Comparison of ENCODE assay signal across 8 cellular contexts in the genomic region with DNA sequence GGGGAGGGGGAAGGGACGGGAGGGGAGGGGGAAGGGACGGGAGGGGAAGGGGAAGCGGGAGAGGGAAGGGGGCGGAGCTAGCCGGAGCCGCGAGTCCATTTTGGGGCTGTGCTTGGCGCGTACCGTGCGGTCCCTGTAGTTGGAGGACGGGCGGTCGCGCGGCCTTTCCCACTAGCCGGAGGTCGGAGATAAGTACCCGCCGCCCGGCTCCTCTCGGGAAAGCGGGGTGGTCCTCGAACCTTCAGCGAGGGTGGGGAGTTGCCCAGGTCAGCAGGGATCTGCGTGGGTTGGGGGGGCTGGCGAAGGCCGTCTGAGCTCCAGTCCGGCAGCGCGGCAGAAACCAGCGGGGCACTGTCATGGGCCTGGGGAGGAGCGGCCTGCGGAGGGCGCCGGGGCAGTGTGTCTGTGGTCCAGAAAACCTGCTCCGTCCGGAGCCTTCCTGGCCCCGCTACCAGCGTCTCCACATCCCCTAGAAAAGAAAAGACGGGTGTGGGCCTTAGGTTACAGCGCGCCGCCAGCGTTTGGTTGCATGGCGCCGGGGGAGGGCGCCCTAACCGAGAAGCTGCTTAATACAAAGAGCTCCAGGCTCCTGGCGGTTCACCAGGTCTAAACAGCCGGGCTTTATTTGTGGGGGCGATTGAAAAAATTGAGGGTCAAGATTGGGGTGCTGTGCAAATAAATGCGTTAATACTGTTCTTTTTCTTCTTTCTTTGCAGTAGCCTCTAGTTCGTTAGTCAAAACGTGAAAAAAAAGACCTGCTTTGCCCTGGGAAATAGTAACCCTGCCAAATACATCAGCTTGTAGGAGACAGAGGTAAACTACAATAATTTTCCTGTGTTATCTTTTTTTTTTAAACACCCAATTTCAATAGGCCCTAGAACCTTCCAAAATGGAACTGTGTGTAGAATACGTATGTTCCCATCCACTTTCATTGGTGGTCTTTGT. TPM values are rescaled to one million over a fixed set of nuclear protein-coding genes. Genes with fewer than 3 reads are reported as not detected.
DNase-seq lines count a peak whose midpoint lies in the region; ATAC-seq and TF ChIP-seq lines count a peak whose summit lies in the region.

A gene with protein sequence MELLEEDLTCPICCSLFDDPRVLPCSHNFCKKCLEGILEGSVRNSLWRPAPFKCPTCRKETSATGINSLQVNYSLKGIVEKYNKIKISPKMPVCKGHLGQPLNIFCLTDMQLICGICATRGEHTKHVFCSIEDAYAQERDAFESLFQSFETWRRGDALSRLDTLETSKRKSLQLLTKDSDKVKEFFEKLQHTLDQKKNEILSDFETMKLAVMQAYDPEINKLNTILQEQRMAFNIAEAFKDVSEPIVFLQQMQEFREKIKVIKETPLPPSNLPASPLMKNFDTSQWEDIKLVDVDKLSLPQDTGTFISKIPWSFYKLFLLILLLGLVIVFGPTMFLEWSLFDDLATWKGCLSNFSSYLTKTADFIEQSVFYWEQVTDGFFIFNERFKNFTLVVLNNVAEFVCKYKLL (plus strand): TSS at position 92 of the 945 bp plus-strand sequence. CDS start 14,899 bp downstream, outside the sequence.

- peak within 1 kb of the TSS; percentile 89 for H3K27ac Mint-ChIP-seq in activated naive CD4-positive, alpha-beta T cell treated with anti-CD3 and anti-CD28 coated beads, Interleukin-2, amount 50 U/mL, for 24 hours

- peak within 1 kb of the TSS; percentile 87 for H3K4me3 Mint-ChIP-seq in activated naive CD4-positive, alpha-beta T cell treated with anti-CD3 and anti-CD28 coated beads, Interleukin-2, amount 50 U/mL, for 24 hours

- no peaks in the 10 kb centered on the region for H3F3A ChIP-seq in MM.1S (ENCODE audit: insufficient read depth, low read length)
- H3F3A ChIP-seq in SK-N-SH (replicated peaks; ENCODE audit: insufficient read depth), result peaks cover 19% of the 10 kb centered on the region

- H3K9ac ChIP-seq in MM.1S (ENCODE audit: low read length), result peak within 1 kb of the TSS; percentile 86
- H3K9ac ChIP-seq in SK-N-SH, result peak within 1 kb of the TSS; percentile 99

- ATAC-seq in omental fat pad (ENCODE audit: low FRiP score), result peak; percentile 89

- peaks cover 47% of the 10 kb centered on the region for H3K4me1 Mint-ChIP-seq in activated naive CD4-positive, alpha-beta T cell treated with anti-CD3 and anti-CD28 coated beads, Interleukin-2, amount 50 U/mL, for 24 hours

- WGBS in SK-N-SH (ENCODE audit: low lambda C conversion rate), result 2% methylated on average over 23 of the region's 56 CpGs
- whole genome bisulfite sequencing in testis, 2 donors, result 1 to 2% methylated on average over 24 to 47 of the region's 56 CpGs

- no peaks in the 10 kb centered on the region for H3K36me3 ChIP-seq in MM.1S (replicated peaks; ENCODE audit: insufficient read depth, low read length)
- H3K36me3 ChIP-seq in SK-N-SH (replicated peaks in 1 of 2; ENCODE audit: control insufficient read depth in 1 of 2, insufficient read depth in 2 of 2, low read length in 1 of 2), result peaks cover 31 to 36% of the 10 kb centered on the region in 2 experiments
- no peaks in the 10 kb centered on the region for H3K36me3 ChIP-seq in testis (ENCODE audit: low read depth, missing control alignments)

- TF ChIP-seq POLR2A in testis (IDR thresholded peaks at IDR 0.05), result peak; percentile 45

- no peaks in the 10 kb centered on the region for H3K27me3 Mint-ChIP-seq in activated naive CD4-positive, alpha-beta T cell treated with anti-CD3 and anti-CD28 coated beads, Interleukin-2, amount 50 U/mL, for 24 hours

- DNase-seq in GM04503 (ENCODE audit: low read depth) (peak; percentile 47), HCEC 1CT (peak; percentile 87), MM.1S (peak; percentile 81), SK-N-SH (peak; percentile 72), globus pallidus (ENCODE audit: low spot score) (peak; percentile 94), omental fat pad (ENCODE audit: low spot score) (peak; percentile 72), testis (peak; percentile 94)

- H3K27me3 ChIP-seq in MM.1S (replicated peaks; ENCODE audit: insufficient read depth, low read length) (no peaks in the 10 kb centered on the region), SK-N-SH (ENCODE audit: insufficient read depth) (no peaks in the 10 kb centered on the region), testis (no peaks in the 10 kb centered on the region)

- H3K79me2 ChIP-seq in MM.1S (ENCODE audit: low read length), result peaks cover 13% of the 10 kb centered on the region
- H3K79me2 ChIP-seq in SK-N-SH (ENCODE audit: insufficient read depth), result peaks cover 50% of the 10 kb centered on the region

- no peaks in the 10 kb centered on the region for H3K9me3 ChIP-seq in MM.1S (replicated peaks; ENCODE audit: insufficient read depth, low read length)
- H3K9me3 ChIP-seq in SK-N-SH, result no peaks in the 10 kb centered on the region
- H3K9me3 ChIP-seq in testis, result no peaks in the 10 kb centered on the region

- no peak for TF ChIP-seq EP300 in SK-N-SH (IDR thresholded peaks at IDR 0.05; ENCODE audit: borderline replicate concordance in 1 of 2, low read depth in 1 of 2, low read length in 1 of 2)

- H2AFZ ChIP-seq in MM.1S (ENCODE audit: low read length) (peak within 1 kb of the TSS; percentile 82), SK-N-SH (ENCODE audit: low read depth) (peak within 1 kb of the TSS; percentile 87)

- peak within 1 kb of the TSS; percentile 90 for H3K27ac ChIP-seq in MM.1S (ENCODE audit: low read length)
- peak within 1 kb of the TSS; percentile 97 to 98 for H3K27ac ChIP-seq in SK-N-SH (ENCODE audit: low read depth in 2 of 2, low read length in 1 of 2)
- H3K27ac ChIP-seq in testis, result peak within 1 kb of the TSS; percentile 98 to 100

- H3K4me3 ChIP-seq in MM.1S (ENCODE audit: low read length), result peak within 1 kb of the TSS; percentile 68
- peak within 1 kb of the TSS; percentile 71 to 94 for H3K4me3 ChIP-seq in SK-N-SH (ENCODE audit: low read depth in 2 of 2, low read length in 1 of 2)
- peak within 1 kb of the TSS; percentile 94 to 95 for H3K4me3 ChIP-seq in testis

- no peaks in the 10 kb centered on the region for H3K9me2 ChIP-seq in MM.1S (replicated peaks; ENCODE audit: insufficient read depth, low read length)
- no peaks in the 10 kb centered on the region for H3K9me2 ChIP-seq in SK-N-SH

- H4K20me1 ChIP-seq in MM.1S (ENCODE audit: insufficient read depth, low read length) (no peaks in the 10 kb centered on the region), SK-N-SH (ENCODE audit: insufficient read depth) (peaks cover 6% of the 10 kb centered on the region; the same call in 1 of the 2 replicates)

- no peaks in the 10 kb centered on the region for H3K9me3 Mint-ChIP-seq in activated naive CD4-positive, alpha-beta T cell treated with anti-CD3 and anti-CD28 coated beads, Interleukin-2, amount 50 U/mL, for 24 hours

- CTCF ChIA-PET in SK-N-SH (lab: Yijun Ruan, JAX), result interaction anchor here (0.6 to 3.5 kb wide), 48 partner anchors 9 to 1069 kb away, joined by 3 to 33 read pairs (median 4); partner anchors contain the start of gene SPRYD7

- POLR2A ChIA-PET in SK-N-SH (lab: Yijun Ruan, JAX), result interaction anchor here (0.5 to 2.8 kb wide), 17 partner anchors 9 to 1225 kb away, joined by 3 to 14 read pairs (median 5); no protein-coding TSS in a partner anchor

- TF ChIP-seq CTCF in MM.1S (IDR thresholded peaks at IDR 0.05; ENCODE audit: low read length) (peak; percentile 63), SK-N-SH (IDR thresholded peaks at IDR 0.05) (peak; percentile 86), omental fat pad (IDR thresholded peaks at IDR 0.05) (no peak), testis (IDR thresholded peaks at IDR 0.05) (peak; percentile 62 to 69 (median 63))

- H3K4me2 ChIP-seq in MM.1S (ENCODE audit: low read depth, low read length), result peak within 1 kb of the TSS; percentile 78
- H3K4me2 ChIP-seq in SK-N-SH, result peak within 1 kb of the TSS; percentile 88

- peaks cover 6% of the 10 kb centered on the region for H3K36me3 Mint-ChIP-seq in activated naive CD4-positive, alpha-beta T cell treated with anti-CD3 and anti-CD28 coated beads, Interleukin-2, amount 50 U/mL, for 24 hours

- intact Hi-C loops in testis (cut with DNase I; ENCODE audit: low total_unique reads), result loop anchor here (5.0 kb wide), 1 partner anchor 85 kb away; no protein-coding TSS in a partner anchor

- peak; percentile 68 for TF ChIP-seq RAD21 in SK-N-SH (IDR thresholded peaks at IDR 0.05; ENCODE audit: low read length)

- H3K4me1 ChIP-seq in MM.1S (ENCODE audit: low read length), result no peaks in the 10 kb centered on the region
- H3K4me1 ChIP-seq in SK-N-SH (ENCODE audit: control insufficient read depth in 1 of 2, insufficient read depth in 2 of 2, low read depth in 1 of 2, low read length in 1 of 2), result peaks cover 19 to 29% of the 10 kb centered on the region in 2 experiments; a peak in 3 of 4 replicates
- peaks cover 18% of the 10 kb centered on the region for H3K4me1 ChIP-seq in testis

TF ChIP-seq in SK-N-SH, 30 proteins besides CTCF, POLR2A, EP300 and RAD21 (continues in another document):
- TF ChIP-seq TCF12 (IDR thresholded peaks at IDR 0.05) (0 out of 2 replicates have a peak, but pooled peaks have one; percentile 5), TAF1 (IDR thresholded peaks at IDR 0.05; ENCODE audit: borderline replicate concordance, low read depth, low read length) (peak; percentile 40; the same call in 1 of the 2 replicates), SMC3 (IDR thresholded peaks at IDR 0.05; ENCODE audit: low read depth, low read length) (peak; percentile 53), SIN3A (IDR thresholded peaks at IDR 0.05; ENCODE audit: borderline replicate concordance, low read depth, low read length) (peak; percentile 24; the same call in 1 of the 2 replicates), POLR2AphosphoS5 (IDR thresholded peaks at IDR 0.05; ENCODE audit: low read depth, low read length) (peak; percentile 56; the same call in 1 of the 2 replicates), ELF1 (IDR thresholded peaks at IDR 0.05) (no peak), RCOR1 (IDR thresholded peaks at IDR 0.05; ENCODE audit: low read length) (no peak), MAX (IDR thresholded peaks at IDR 0.05; ENCODE audit: low read depth) (peak; percentile 29; the same call in 1 of the 2 replicates), YY1 (IDR thresholded peaks at IDR 0.05; ENCODE audit: low read depth) (peak; percentile 49; the same call in 1 of the 2 replicates), MXI1 (IDR thresholded peaks at IDR 0.05; ENCODE audit: low read depth, low read length) (peak; percentile 52; the same call in 1 of the 2 replicates), GABPA (IDR thresholded peaks at IDR 0.05; ENCODE audit: low read depth) (no peak)

RNA-seq across cellular contexts. Expression of the gene that starts here (rescaled TPM):
- 8.3 and 12.9 TPM in 2 replicates for polyA plus RNA-seq in SK-N-SH (2012; rRNA removed)
- polyA plus RNA-seq in SK-N-SH (2012; cell fraction: cytosol; rRNA removed), result 11.0 and 13.1 TPM in 2 replicates
- polyA plus RNA-seq in SK-N-SH (2012; cell fraction: nucleus; rRNA removed), result 13.8 and 26.9 TPM in 2 replicates
- total RNA-seq in omental fat pad, result 10 to 100 TPM; 11.0 to 19.1 (median 14.2) TPM
- total RNA-seq in testis, result 10 to 100 TPM; 43.1 to 48.6 TPM
- 163 TPM for polyA plus RNA-seq in testis (ENCODE audit: insufficient read depth, low read depth, low replicate concordance)

Comparison
In these comparisons a context has a peak if more than half of its experiments do, and no peak if none do; other contexts are left out.
1. Peak in every context shown above with its lines: DNase-seq, ATAC-seq, H3K4me3 ChIP-seq and H3K27ac ChIP-seq.
2. CTCF ChIP-seq: peak in MM.1S (single experiment), SK-N-SH (single experiment) and testis (3 of 3); none in omental fat pad (0 of 3).